In the genomic region with DNA sequence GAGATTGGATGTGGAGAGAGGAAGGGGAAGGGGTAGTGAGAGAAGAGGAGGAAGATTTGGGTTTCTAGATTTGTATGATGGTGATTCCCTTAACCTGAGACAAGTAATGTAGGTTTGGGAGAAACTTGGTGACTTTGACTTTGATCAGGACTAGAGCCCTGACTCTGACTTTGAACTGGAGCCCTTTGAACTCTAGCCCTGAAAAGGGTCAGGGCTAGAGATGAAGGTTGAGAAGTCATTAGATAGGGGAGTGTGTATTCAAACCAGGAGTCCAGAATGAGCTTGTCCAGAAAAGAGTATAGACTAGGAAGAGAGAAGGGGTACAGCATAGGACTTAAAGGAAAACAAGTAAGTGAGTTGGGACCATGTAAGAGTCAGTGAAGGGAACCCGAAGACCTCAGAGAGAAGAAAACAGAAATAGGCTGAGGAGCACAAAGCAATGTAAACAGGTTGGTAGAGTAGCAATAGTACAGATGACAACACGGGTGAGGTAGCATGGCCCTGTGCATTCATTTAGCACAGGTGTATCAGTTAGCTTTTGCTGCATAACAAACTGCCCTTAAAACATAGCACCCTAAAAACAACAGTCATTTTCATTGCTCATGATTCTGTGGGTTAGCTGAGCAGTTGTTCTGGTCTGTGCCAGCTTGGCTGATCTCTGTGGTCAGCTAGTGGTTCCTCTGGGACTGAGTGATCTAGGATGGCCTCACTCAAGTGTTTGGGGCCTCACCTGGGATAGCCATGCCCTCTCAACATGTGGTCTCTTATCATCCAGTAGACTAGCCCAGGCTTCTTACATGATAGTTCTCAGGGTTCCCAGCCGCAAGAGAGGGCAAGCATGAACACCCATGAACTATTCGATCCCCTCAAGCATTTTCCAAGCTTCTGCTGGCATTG, we compare ENCODE assay signal across 1 cellular context.
TF ChIP-seq lines count a peak whose summit lies in the region.

No MANE protein-coding gene starts in this region.

TF ChIP-seq in GM12878, 131 proteins besides CTCF, POLR2A, EP300 and RAD21:
- TF ChIP-seq NR2C2 (IDR thresholded peaks at IDR 0.05; ENCODE audit: borderline replicate concordance, control insufficient read depth, insufficient read length, low read depth): no peak
- no peak for TF ChIP-seq IRF4 (IDR thresholded peaks at IDR 0.05; ENCODE audit: low read depth, low read length)
- no peak for TF ChIP-seq ZNF384 (IDR thresholded peaks at IDR 0.05; ENCODE audit: borderline replicate concordance, low read depth, low read length)
- peak; percentile 47; the same call in 1 of the 2 replicates for TF ChIP-seq NR2C1 (IDR thresholded peaks at IDR 0.05)
- no peak for TF ChIP-seq SPI1 (IDR thresholded peaks at IDR 0.05; ENCODE audit: borderline replicate concordance, insufficient read depth, low read depth, low read length)
- no peak for TF ChIP-seq SP1 (IDR thresholded peaks at IDR 0.05; ENCODE audit: low read depth, low read length)
- no peak for TF ChIP-seq MEF2B (IDR thresholded peaks at IDR 0.05; ENCODE audit: partially characterized antibody, poor library complexity, severe bottlenecking)
